Comparison of ENCODE assay signal across 2 cellular contexts in the genomic region with DNA sequence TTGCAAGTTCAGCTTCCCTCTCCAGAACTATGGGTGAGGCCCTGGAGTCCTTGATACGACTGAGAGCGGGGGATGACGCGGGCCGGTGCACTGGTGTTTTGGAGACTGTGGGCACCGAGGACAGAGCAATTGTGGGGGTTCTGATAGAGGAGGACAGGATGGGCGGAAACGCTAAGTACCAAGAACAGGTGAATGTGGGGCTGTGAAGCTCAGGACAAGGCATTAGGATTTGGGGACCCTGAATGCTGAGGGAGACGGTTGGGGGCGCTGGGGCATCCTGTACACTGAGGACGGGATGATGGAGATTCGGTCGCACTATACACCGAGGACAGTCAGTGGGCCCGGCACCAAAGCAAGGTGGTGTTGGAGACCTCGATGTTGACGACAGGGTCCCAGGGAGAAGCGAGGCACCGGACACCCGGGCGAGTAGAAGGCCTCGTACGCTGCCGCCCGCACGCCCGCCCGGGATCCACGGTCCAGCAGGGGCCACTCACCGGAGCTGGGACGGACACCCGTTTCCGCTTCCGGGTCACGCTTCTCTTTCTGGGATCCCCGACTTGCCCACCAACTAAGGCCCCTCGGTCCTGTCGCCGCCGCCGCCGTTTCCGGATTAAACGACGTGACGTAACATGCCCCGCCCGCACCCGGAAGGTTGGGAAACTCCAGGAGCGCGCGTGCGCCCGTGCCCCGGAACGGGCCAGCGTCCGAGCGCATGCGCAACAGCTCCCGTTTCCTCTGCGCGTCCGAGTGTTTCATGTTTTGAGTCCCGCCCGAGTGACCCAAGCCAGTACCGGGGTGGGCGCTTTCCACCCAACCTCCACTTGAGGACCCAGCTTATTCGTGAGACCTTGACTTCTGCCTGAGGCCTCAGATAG.
TF ChIP-seq lines count a peak whose summit lies in the region.

A gene (minus strand): TSS at position 612 of the 875 bp plus-strand sequence. CDS start 893 bp downstream, outside the sequence.

TF ChIP-seq in SK-N-SH, 30 proteins besides CTCF, POLR2A, EP300 and RAD21 (continued from another document):
- TF ChIP-seq YY1 (IDR thresholded peaks at IDR 0.05; ENCODE audit: low read depth) (peak; percentile 64; the same call in 1 of the 2 replicates), FOXM1 (IDR thresholded peaks at IDR 0.05; ENCODE audit: low read depth) (no peak), RXRA (IDR thresholded peaks at IDR 0.05; ENCODE audit: borderline replicate concordance, low read depth) (no peak), JUND (IDR thresholded peaks at IDR 0.05) (no peak), FOXJ3 (CRISPR knock-in tag; IDR thresholded peaks at IDR 0.05) (no peak), RCOR1 (IDR thresholded peaks at IDR 0.05; ENCODE audit: low read length) (no peak; the same call in 1 of the 2 replicates), FOSL2 (IDR thresholded peaks at IDR 0.05; ENCODE audit: borderline replicate concordance, low read depth) (no peak; the same call in 1 of the 2 replicates), EZH2phosphoT487 (IDR thresholded peaks at IDR 0.05; ENCODE audit: borderline replicate concordance, low read depth) (no peak), NFIC (IDR thresholded peaks at IDR 0.05; ENCODE audit: borderline replicate concordance) (no peak), ELF1 (IDR thresholded peaks at IDR 0.05) (peak; percentile 97), GATA2 (CRISPR knock-in tag; IDR thresholded peaks at IDR 0.05) (no peak), RFX5 (IDR thresholded peaks at IDR 0.05; ENCODE audit: low read length) (no peak), GABPA (IDR thresholded peaks at IDR 0.05; ENCODE audit: low read depth) (peak; percentile 97), SMC3 (IDR thresholded peaks at IDR 0.05; ENCODE audit: low read depth, low read length) (no peak)
- TF ChIP-seq, protein P1, sequence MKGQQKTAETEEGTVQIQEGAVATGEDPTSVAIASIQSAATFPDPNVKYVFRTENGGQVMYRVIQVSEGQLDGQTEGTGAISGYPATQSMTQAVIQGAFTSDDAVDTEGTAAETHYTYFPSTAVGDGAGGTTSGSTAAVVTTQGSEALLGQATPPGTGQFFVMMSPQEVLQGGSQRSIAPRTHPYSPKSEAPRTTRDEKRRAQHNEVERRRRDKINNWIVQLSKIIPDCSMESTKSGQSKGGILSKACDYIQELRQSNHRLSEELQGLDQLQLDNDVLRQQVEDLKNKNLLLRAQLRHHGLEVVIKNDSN (IDR thresholded peaks at IDR 0.05; ENCODE audit: borderline replicate concordance, low read depth) = peak; percentile 36; the same call in 1 of the 2 replicates

TF ChIP-seq in K562, 482 proteins besides CTCF, POLR2A, EP300 and RAD21 (continued from another document and continues in another):
- TF ChIP-seq, protein P2, sequence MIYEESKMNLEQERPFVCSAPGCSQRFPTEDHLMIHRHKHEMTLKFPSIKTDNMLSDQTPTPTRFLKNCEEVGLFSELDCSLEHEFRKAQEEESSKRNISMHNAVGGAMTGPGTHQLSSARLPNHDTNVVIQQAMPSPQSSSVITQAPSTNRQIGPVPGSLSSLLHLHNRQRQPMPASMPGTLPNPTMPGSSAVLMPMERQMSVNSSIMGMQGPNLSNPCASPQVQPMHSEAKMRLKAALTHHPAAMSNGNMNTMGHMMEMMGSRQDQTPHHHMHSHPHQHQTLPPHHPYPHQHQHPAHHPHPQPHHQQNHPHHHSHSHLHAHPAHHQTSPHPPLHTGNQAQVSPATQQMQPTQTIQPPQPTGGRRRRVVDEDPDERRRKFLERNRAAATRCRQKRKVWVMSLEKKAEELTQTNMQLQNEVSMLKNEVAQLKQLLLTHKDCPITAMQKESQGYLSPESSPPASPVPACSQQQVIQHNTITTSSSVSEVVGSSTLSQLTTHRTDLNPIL (CRISPR knock-in tag; IDR thresholded peaks at IDR 0.05) = no peak
- TF ChIP-seq ESRRB (CRISPR knock-in tag; IDR thresholded peaks at IDR 0.05; ENCODE audit: borderline replicate concordance) (no peak; the same call in 1 of the 2 replicates), ETV5 (CRISPR knock-in tag; IDR thresholded peaks at IDR 0.05; ENCODE audit: low read depth) (peak; percentile 60; the same call in 1 of the 2 replicates), CHCHD3 (CRISPR knock-in tag; IDR thresholded peaks at IDR 0.05) (no peak), ZFP1 (CRISPR knock-in tag; IDR thresholded peaks at IDR 0.05) (no peak), SIRT6 (IDR thresholded peaks at IDR 0.05; ENCODE audit: low read depth, low read length) (peak; percentile 29), ZNF140 (CRISPR knock-in tag; IDR thresholded peaks at IDR 0.05) (no peak), FOXP1 (CRISPR knock-in tag; IDR thresholded peaks at IDR 0.05) (no peak), PHF20 (IDR thresholded peaks at IDR 0.05; ENCODE audit: partially characterized antibody) (peak; percentile 95), NCOR1 (IDR thresholded peaks at IDR 0.05) (peak; percentile 46), FOXJ3 (CRISPR knock-in tag; IDR thresholded peaks at IDR 0.05) (no peak), SMAD1 (IDR thresholded peaks at IDR 0.05; ENCODE audit: low read depth, low read length, partially characterized antibody) (no peak), ZSCAN32 (CRISPR knock-in tag; IDR thresholded peaks at IDR 0.05) (0 out of 2 replicates have a peak, but pooled peaks have one; percentile 62), SP2 (IDR thresholded peaks at IDR 0.05; ENCODE audit: extremely low read depth, low read depth, low read length, poor library complexity, severe bottlenecking) (no peak), MCM7 (IDR thresholded peaks at IDR 0.05) (no peak), ZC3H8 (IDR thresholded peaks at IDR 0.05) (no peak), PRPF4 (IDR thresholded peaks at IDR 0.05; ENCODE audit: insufficient read depth, low read depth, low read length, poor library complexity, severe bottlenecking) (no peak), MEIS2 (IDR thresholded peaks at IDR 0.05; ENCODE audit: partially characterized antibody) (peak; percentile 97), ETS2 (tag; IDR thresholded peaks at IDR 0.05; ENCODE audit: borderline replicate concordance, poor library complexity, severe bottlenecking) (no peak), POLR2B (IDR thresholded peaks at IDR 0.05; ENCODE audit: low read depth, partially characterized antibody) (peak; percentile 96), ZNF436 (CRISPR knock-in tag; IDR thresholded peaks at IDR 0.05) (0 out of 2 replicates have a peak, but pooled peaks have one; percentile 14), ZC3H11A (IDR thresholded peaks at IDR 0.05; ENCODE audit: low read depth, low read length) (peak; percentile 27; the same call in 1 of the 2 replicates), BHLHE40 (IDR thresholded peaks at IDR 0.05; ENCODE audit: low read length) (peak; percentile 92), MCM3 (IDR thresholded peaks at IDR 0.05) (no peak), CREB1 (IDR thresholded peaks at IDR 0.05) (peak; percentile 90), CREB1 (CRISPR knock-in tag; IDR thresholded peaks at IDR 0.05) (peak; percentile 94), POLR3G (IDR thresholded peaks at IDR 0.05; ENCODE audit: extremely low read depth, insufficient read length, insufficient replicate concordance) (no peak), SMAD2 (IDR thresholded peaks at IDR 0.05; ENCODE audit: low read depth, low read length) (no peak), E2F3 (CRISPR knock-in tag; IDR thresholded peaks at IDR 0.05) (peak; percentile 64; the same call in 1 of the 2 replicates), KLF16 (IDR thresholded peaks at IDR 0.05) (no peak), GATAD2B (IDR thresholded peaks at IDR 0.05; ENCODE audit: borderline replicate concordance) (no peak), PHB2 (IDR thresholded peaks at IDR 0.05; ENCODE audit: low read depth) (no peak), KLF13 (tag; IDR thresholded peaks at IDR 0.05; ENCODE audit: borderline replicate concordance, low read depth) (no peak)
- TF ChIP-seq, protein P3, sequence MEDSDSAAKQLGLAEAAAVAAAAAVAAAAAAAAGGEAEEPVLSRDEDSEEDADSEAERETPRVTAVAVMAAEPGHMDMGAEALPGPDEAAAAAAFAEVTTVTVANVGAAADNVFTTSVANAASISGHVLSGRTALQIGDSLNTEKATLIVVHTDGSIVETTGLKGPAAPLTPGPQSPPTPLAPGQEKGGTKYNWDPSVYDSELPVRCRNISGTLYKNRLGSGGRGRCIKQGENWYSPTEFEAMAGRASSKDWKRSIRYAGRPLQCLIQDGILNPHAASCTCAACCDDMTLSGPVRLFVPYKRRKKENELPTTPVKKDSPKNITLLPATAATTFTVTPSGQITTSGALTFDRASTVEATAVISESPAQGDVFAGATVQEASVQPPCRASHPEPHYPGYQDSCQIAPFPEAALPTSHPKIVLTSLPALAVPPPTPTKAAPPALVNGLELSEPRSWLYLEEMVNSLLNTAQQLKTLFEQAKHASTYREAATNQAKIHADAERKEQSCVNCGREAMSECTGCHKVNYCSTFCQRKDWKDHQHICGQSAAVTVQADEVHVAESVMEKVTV (CRISPR knock-in tag; IDR thresholded peaks at IDR 0.05) = peak; percentile 26; the same call in 1 of the 2 replicates
- TF ChIP-seq, protein P4, sequence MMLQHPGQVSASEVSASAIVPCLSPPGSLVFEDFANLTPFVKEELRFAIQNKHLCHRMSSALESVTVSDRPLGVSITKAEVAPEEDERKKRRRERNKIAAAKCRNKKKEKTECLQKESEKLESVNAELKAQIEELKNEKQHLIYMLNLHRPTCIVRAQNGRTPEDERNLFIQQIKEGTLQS (IDR thresholded peaks at IDR 0.05) = peak; percentile 87
- TF ChIP-seq, protein P4 (CRISPR knock-in tag; conservative IDR thresholded peaks at IDR 0.05) = peak; percentile 15; the same call in 1 of the 2 replicates
- TF ChIP-seq, protein P5, sequence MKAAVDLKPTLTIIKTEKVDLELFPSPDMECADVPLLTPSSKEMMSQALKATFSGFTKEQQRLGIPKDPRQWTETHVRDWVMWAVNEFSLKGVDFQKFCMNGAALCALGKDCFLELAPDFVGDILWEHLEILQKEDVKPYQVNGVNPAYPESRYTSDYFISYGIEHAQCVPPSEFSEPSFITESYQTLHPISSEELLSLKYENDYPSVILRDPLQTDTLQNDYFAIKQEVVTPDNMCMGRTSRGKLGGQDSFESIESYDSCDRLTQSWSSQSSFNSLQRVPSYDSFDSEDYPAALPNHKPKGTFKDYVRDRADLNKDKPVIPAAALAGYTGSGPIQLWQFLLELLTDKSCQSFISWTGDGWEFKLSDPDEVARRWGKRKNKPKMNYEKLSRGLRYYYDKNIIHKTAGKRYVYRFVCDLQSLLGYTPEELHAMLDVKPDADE (conservative IDR thresholded peaks at IDR 0.05; ENCODE audit: control insufficient read depth, low read depth, low read length) = peak; percentile 89
- TF ChIP-seq, protein P6, sequence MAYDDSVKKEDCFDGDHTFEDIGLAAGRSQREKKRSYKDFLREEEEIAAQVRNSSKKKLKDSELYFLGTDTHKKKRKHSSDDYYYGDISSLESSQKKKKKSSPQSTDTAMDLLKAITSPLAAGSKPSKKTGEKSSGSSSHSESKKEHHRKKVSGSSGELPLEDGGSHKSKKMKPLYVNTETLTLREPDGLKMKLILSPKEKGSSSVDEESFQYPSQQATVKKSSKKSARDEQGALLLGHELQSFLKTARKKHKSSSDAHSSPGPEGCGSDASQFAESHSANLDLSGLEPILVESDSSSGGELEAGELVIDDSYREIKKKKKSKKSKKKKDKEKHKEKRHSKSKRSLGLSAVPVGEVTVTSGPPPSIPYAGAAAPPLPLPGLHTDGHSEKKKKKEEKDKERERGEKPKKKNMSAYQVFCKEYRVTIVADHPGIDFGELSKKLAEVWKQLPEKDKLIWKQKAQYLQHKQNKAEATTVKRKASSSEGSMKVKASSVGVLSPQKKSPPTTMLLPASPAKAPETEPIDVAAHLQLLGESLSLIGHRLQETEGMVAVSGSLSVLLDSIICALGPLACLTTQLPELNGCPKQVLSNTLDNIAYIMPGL (CRISPR knock-in tag; IDR thresholded peaks at IDR 0.05) = 0 out of 2 replicates have a peak, but pooled peaks have one; percentile 11
- TF ChIP-seq, protein P7, sequence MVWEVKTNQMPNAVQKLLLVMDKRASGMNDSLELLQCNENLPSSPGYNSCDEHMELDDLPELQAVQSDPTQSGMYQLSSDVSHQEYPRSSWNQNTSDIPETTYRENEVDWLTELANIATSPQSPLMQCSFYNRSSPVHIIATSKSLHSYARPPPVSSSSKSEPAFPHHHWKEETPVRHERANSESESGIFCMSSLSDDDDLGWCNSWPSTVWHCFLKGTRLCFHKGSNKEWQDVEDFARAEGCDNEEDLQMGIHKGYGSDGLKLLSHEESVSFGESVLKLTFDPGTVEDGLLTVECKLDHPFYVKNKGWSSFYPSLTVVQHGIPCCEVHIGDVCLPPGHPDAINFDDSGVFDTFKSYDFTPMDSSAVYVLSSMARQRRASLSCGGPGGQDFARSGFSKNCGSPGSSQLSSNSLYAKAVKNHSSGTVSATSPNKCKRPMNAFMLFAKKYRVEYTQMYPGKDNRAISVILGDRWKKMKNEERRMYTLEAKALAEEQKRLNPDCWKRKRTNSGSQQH (CRISPR knock-in tag; IDR thresholded peaks at IDR 0.05) = 0 out of 2 replicates have a peak, but pooled peaks have one; percentile 13
- TF ChIP-seq, protein P8, sequence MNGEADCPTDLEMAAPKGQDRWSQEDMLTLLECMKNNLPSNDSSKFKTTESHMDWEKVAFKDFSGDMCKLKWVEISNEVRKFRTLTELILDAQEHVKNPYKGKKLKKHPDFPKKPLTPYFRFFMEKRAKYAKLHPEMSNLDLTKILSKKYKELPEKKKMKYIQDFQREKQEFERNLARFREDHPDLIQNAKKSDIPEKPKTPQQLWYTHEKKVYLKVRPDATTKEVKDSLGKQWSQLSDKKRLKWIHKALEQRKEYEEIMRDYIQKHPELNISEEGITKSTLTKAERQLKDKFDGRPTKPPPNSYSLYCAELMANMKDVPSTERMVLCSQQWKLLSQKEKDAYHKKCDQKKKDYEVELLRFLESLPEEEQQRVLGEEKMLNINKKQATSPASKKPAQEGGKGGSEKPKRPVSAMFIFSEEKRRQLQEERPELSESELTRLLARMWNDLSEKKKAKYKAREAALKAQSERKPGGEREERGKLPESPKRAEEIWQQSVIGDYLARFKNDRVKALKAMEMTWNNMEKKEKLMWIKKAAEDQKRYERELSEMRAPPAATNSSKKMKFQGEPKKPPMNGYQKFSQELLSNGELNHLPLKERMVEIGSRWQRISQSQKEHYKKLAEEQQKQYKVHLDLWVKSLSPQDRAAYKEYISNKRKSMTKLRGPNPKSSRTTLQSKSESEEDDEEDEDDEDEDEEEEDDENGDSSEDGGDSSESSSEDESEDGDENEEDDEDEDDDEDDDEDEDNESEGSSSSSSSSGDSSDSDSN (IDR thresholded peaks at IDR 0.05; ENCODE audit: borderline replicate concordance in 1 of 2, low read depth in 2 of 2, low read length in 2 of 2) = no peak
- TF ChIP-seq, protein P9, sequence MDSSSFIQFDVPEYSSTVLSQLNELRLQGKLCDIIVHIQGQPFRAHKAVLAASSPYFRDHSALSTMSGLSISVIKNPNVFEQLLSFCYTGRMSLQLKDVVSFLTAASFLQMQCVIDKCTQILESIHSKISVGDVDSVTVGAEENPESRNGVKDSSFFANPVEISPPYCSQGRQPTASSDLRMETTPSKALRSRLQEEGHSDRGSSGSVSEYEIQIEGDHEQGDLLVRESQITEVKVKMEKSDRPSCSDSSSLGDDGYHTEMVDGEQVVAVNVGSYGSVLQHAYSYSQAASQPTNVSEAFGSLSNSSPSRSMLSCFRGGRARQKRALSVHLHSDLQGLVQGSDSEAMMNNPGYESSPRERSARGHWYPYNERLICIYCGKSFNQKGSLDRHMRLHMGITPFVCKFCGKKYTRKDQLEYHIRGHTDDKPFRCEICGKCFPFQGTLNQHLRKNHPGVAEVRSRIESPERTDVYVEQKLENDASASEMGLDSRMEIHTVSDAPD (CRISPR knock-in tag; IDR thresholded peaks at IDR 0.05) = no peak
